1 cellular context compared by ENCODE assay signal in genomic region chr17:57861737-57862409, GRCh38.
TF ChIP-seq lines count a peak whose summit lies in the region.

No MANE protein-coding gene starts in this region.

TF ChIP-seq in GM12878, 131 proteins besides CTCF, POLR2A, EP300 and RAD21 (continued from another document):
- TF ChIP-seq CUX1 (IDR thresholded peaks at IDR 0.05; ENCODE audit: insufficient replicate concordance, low read depth, low read length) (no peak), ZBED1 (IDR thresholded peaks at IDR 0.05; ENCODE audit: borderline replicate concordance) (no peak), GABPA (IDR thresholded peaks at IDR 0.05; ENCODE audit: low read depth) (no peak), SPI1 (IDR thresholded peaks at IDR 0.05; ENCODE audit: borderline replicate concordance, insufficient read depth, low read depth, low read length) (no peak), ZNF384 (IDR thresholded peaks at IDR 0.05; ENCODE audit: borderline replicate concordance, low read depth, low read length) (no peak), YY1 (IDR thresholded peaks at IDR 0.05; ENCODE audit: low read depth, low read length) (no peak), ZSCAN29 (IDR thresholded peaks at IDR 0.05) (no peak), ZBTB33 (IDR thresholded peaks at IDR 0.05) (no peak), KAT2A (conservative IDR thresholded peaks at IDR 0.05; ENCODE audit: control insufficient read depth, low read depth, low read length) (no peak), HDAC2 (IDR thresholded peaks at IDR 0.05) (no peak), ZNF217 (IDR thresholded peaks at IDR 0.05) (no peak), ETV6 (conservative IDR thresholded peaks at IDR 0.05 in 1 of 2, IDR thresholded peaks at IDR 0.05 in 1 of 2; ENCODE audit: borderline replicate concordance in 1 of 2, low read depth in 1 of 2) (no peak), RELB (IDR thresholded peaks at IDR 0.05; ENCODE audit: low read depth) (no peak)
